ENCODE assay signal across 26 cellular contexts in the genomic region with DNA sequence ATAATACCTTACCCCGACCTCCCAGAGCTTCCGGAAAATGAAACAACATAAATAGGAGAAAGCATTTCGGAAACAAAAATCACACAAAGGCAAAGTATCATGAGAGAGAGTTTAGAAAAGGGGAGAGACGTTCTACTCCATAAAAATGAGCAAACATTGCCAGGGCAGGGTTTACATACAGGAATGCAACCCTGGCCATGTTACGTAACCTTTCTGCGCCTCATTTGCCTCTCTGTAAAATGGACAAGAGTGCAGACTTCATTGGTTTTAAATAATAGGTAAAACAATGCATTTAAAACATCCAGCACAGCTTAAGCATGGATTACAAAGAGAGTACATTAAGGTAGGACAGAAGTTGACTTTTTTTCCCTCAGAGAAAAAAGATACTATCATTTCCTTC.
"Had no signal": no experiment of that assay in that cellular context is flagged by ENCODE, and none has a peak within 500 bp of the region (broad histone marks: within the 10 kb centered on the region; RNA-seq: fewer than 3 reads in every experiment).

No MANE protein-coding gene starts in this region.

- H3K9me3 ChIP-seq: heart left ventricle, left lung, lower lobe of right lung, thyroid gland, upper lobe of left lung, vagina had no signal

- H3K27ac Mint-ChIP-seq: activated naive CD4-positive, alpha-beta T cell treated with anti-CD3 and anti-CD28 coated beads, Interleukin-2, amount 50 U/mL, for 72 hours; activated T-helper 2 cell treated with anti-CD3 and anti-CD28 coated beads, Interferon-gamma antibody, Interleukin-2, Interleukin-4, amounts not matched to agents 10 μg/mL and 5 μg/mL and 100 μg/mL, durations not matched to agents 14 hours and 24 hours and 36 hours; natural killer cell; stimulated activated effector memory CD8-positive, alpha-beta T cell treated with anti-CD3 and anti-CD28 coated beads, Interleukin-12 subunit alpha, Interleukin-12 subunit beta, amount 100 ng/mL, for 72 hours; stimulated activated naive CD8-positive, alpha-beta T cell treated with anti-CD3 and anti-CD28 coated beads, Interleukin-15, Interleukin-2, amounts not matched to agents 100 ng/mL and 50 ng/mL, for 24 hours; T-helper 1 cell treated with Interleukin-12 subunit alpha and Interleukin-12 subunit beta and Interleukin-4 antibody, amounts not matched to agents 30 μg/mL and 1 μg/mL, for 36 hours had no signal

- H3K9me3 Mint-ChIP-seq: activated naive CD4-positive, alpha-beta T cell treated with anti-CD3 and anti-CD28 coated beads, Interleukin-2, amount 50 U/mL, for 72 hours; activated T-helper 2 cell treated with anti-CD3 and anti-CD28 coated beads, Interferon-gamma antibody, Interleukin-2, Interleukin-4, amounts not matched to agents 10 μg/mL and 5 μg/mL and 100 μg/mL, durations not matched to agents 14 hours and 24 hours and 36 hours; central memory CD8-positive, alpha-beta T cell; natural killer cell; stimulated activated effector memory CD8-positive, alpha-beta T cell treated with anti-CD3 and anti-CD28 coated beads, Interleukin-12 subunit alpha, Interleukin-12 subunit beta, amount 100 ng/mL, for 72 hours; stimulated activated naive CD8-positive, alpha-beta T cell treated with anti-CD3 and anti-CD28 coated beads, Interleukin-15, Interleukin-2, amounts not matched to agents 100 ng/mL and 50 ng/mL, for 24 hours; T-helper 1 cell treated with Interleukin-12 subunit alpha and Interleukin-12 subunit beta and Interleukin-4 antibody, amounts not matched to agents 30 μg/mL and 1 μg/mL, for 36 hours had no signal

- H3K27ac ChIP-seq: left lung, lower lobe of right lung, thyroid gland, upper lobe of left lung, VCaP had no signal

- H3K36me3 ChIP-seq: heart left ventricle, left lung, lower lobe of right lung, thyroid gland, upper lobe of left lung, vagina had no signal

- H3K4me1 ChIP-seq: lower lobe of right lung had no signal

- DNase-seq: activated CD4-positive, alpha-beta T cell treated with anti-CD3 and anti-CD28 coated beads for 4 hours; activated CD4-positive, alpha-beta T cell treated with anti-CD3 and anti-CD28 coated beads, Interleukin-2, amount 50 U/mL, for 48 hours; activated naive CD4-positive, alpha-beta T cell; activated T-cell treated with anti-CD3 and anti-CD28 coated beads, Interleukin-2, amount 50 U/mL, for 48 hours; effector memory CD4-positive, alpha-beta T cell; foreskin fibroblast; heart left ventricle; left lung; lower lobe of right lung; mesendoderm; natural killer cell; stimulated activated CD4-positive, alpha-beta T cell treated with anti-CD3 and anti-CD28 coated beads, Interleukin-12 subunit alpha, Interleukin-12 subunit beta, amount 100 ng/mL, for 4 hours; stimulated activated CD4-positive, alpha-beta T cell treated with anti-CD3 and anti-CD28 coated beads, Interleukin-4, amount 100 ng/mL, for 1 hour; T-helper 9 cell; thyroid gland; upper lobe of left lung had no signal

- H3K4me3 ChIP-seq: heart left ventricle, left lung, lower lobe of right lung, skin epidermis, thyroid gland, upper lobe of left lung, vagina had no signal

- H3K27me3 ChIP-seq: heart left ventricle, left lung, thyroid gland, upper lobe of left lung, vagina had no signal

- ATAC-seq: activated naive CD4-positive, alpha-beta T cell treated with anti-CD3 and anti-CD28 coated beads, Interleukin-2, amount 50 U/mL, for 72 hours; heart left ventricle; left lung; natural killer cell; sciatic nerve; stimulated activated effector memory CD8-positive, alpha-beta T cell treated with anti-CD3 and anti-CD28 coated beads, Interleukin-12 subunit alpha, Interleukin-12 subunit beta, amount 100 ng/mL, for 72 hours had no signal

- H3K36me3 Mint-ChIP-seq: activated naive CD4-positive, alpha-beta T cell treated with anti-CD3 and anti-CD28 coated beads, Interleukin-2, amount 50 U/mL, for 72 hours; natural killer cell; stimulated activated effector memory CD8-positive, alpha-beta T cell treated with anti-CD3 and anti-CD28 coated beads, Interleukin-12 subunit alpha, Interleukin-12 subunit beta, amount 100 ng/mL, for 72 hours had no signal

- H3K4me3 Mint-ChIP-seq: central memory CD8-positive, alpha-beta T cell; natural killer cell; stimulated activated effector memory CD8-positive, alpha-beta T cell treated with anti-CD3 and anti-CD28 coated beads, Interleukin-12 subunit alpha, Interleukin-12 subunit beta, amount 100 ng/mL, for 72 hours; stimulated activated naive CD8-positive, alpha-beta T cell treated with anti-CD3 and anti-CD28 coated beads, Interleukin-15, Interleukin-2, amounts not matched to agents 100 ng/mL and 50 ng/mL, for 24 hours; T-helper 1 cell treated with Interleukin-12 subunit alpha and Interleukin-12 subunit beta and Interleukin-4 antibody, amounts not matched to agents 30 μg/mL and 1 μg/mL, for 36 hours had no signal
